In genomic region chr5:149005077-149005892, GRCh38 we compare ENCODE assay signal across 13 cellular contexts. TPM values are rescaled to one million over a fixed set of nuclear protein-coding genes. Genes with fewer than 3 reads are reported as not detected.
DNase-seq lines count a peak whose midpoint lies in the region; ATAC-seq and TF ChIP-seq lines count a peak whose summit lies in the region.
"Had no signal": no experiment of that assay in that cellular context is flagged by ENCODE, and none has a peak within 500 bp of the region (broad histone marks: within the 10 kb centered on the region; RNA-seq: fewer than 3 reads in every experiment).

No MANE protein-coding gene starts in this region.

- no peaks in the 10 kb centered on the region for H3K9me3 ChIP-seq in left lung
- H3K9me3 ChIP-seq: gastrocnemius medialis had no signal

- intact Hi-C loops in left lung (cut with DNase I): no loop called here

- DNase-seq in AG09309 (ENCODE audit: low read depth) (peak; percentile 43), cardiac fibroblast (ENCODE audit: low read depth in 2 of 2) (peak; percentile 59 to 77), left lung (no peak), anterior cingulate cortex (lab: John Stamatoyannopoulos, UW) (no peak)
- DNase-seq: gastrocnemius medialis, islet precursor cell had no signal

- ATAC-seq in HG03432 (IDR thresholded peaks at IDR 0.05; ENCODE audit: unreplicated experiment) (peak; percentile 48), left lung (peak; percentile 30), HG03135 (IDR thresholded peaks at IDR 0.05; ENCODE audit: unreplicated experiment) (no peak), HG02588 (IDR thresholded peaks at IDR 0.05; ENCODE audit: unreplicated experiment) (no peak), GM19395 (IDR thresholded peaks at IDR 0.05; ENCODE audit: unreplicated experiment) (no peak)
- ATAC-seq: gastrocnemius medialis, WTC11 had no signal

- no peaks in the 10 kb centered on the region for H3K4me1 ChIP-seq in left lung

- H3K27ac ChIP-seq in left lung: no peak overlapping the region
- H3K27ac ChIP-seq: coronary artery, gastrocnemius medialis had no signal

- H3K36me3 ChIP-seq in left lung: no peaks in the 10 kb centered on the region
- H3K36me3 ChIP-seq: gastrocnemius medialis had no signal

- H3K4me3 ChIP-seq in AG09309 (ENCODE audit: control insufficient read depth, low read depth, low read length) (no peak overlapping the region), cardiac fibroblast (replicated peaks in 1 of 2; ENCODE audit: low read depth in 2 of 2, low read length in 2 of 2) (no peak overlapping the region), left lung (no peak overlapping the region)
- H3K4me3 ChIP-seq: coronary artery, gastrocnemius medialis had no signal

- no peak for TF ChIP-seq CTCF in AG09309 (IDR thresholded peaks at IDR 0.05; ENCODE audit: control insufficient read depth, insufficient read depth, low read depth, low read length, missing control alignments)
- no peak for TF ChIP-seq CTCF in cardiac fibroblast (IDR thresholded peaks at IDR 0.05; ENCODE audit: low read depth, low read length)
- TF ChIP-seq CTCF in left lung (IDR thresholded peaks at IDR 0.05): no peak

- H3K27me3 ChIP-seq in left lung: no peaks in the 10 kb centered on the region
- H3K27me3 ChIP-seq: gastrocnemius medialis had no signal

RNA-seq across cellular contexts. Expression of gene SH3TC2, which starts 57.6 kb away (rescaled TPM):
- 1 to 10 TPM; 1.0 to 1.2 TPM for total RNA-seq in left lung
- total RNA-seq: B cell had no signal

Comparison
In these comparisons a context has a peak if more than half of its experiments do, and no peak if none do; other contexts are left out.
1. DNase-seq: peak in AG09309 (single experiment) and cardiac fibroblast (2 of 2); none in left lung (0 of 2) and anterior cingulate cortex (0 of 58).
2. ATAC-seq: peak in HG03432 (single experiment) and left lung (single experiment); none in HG03135 (single experiment), HG02588 (single experiment) and GM19395 (single experiment).